ENCODE assay signal across 1 cellular context in the genomic region with DNA sequence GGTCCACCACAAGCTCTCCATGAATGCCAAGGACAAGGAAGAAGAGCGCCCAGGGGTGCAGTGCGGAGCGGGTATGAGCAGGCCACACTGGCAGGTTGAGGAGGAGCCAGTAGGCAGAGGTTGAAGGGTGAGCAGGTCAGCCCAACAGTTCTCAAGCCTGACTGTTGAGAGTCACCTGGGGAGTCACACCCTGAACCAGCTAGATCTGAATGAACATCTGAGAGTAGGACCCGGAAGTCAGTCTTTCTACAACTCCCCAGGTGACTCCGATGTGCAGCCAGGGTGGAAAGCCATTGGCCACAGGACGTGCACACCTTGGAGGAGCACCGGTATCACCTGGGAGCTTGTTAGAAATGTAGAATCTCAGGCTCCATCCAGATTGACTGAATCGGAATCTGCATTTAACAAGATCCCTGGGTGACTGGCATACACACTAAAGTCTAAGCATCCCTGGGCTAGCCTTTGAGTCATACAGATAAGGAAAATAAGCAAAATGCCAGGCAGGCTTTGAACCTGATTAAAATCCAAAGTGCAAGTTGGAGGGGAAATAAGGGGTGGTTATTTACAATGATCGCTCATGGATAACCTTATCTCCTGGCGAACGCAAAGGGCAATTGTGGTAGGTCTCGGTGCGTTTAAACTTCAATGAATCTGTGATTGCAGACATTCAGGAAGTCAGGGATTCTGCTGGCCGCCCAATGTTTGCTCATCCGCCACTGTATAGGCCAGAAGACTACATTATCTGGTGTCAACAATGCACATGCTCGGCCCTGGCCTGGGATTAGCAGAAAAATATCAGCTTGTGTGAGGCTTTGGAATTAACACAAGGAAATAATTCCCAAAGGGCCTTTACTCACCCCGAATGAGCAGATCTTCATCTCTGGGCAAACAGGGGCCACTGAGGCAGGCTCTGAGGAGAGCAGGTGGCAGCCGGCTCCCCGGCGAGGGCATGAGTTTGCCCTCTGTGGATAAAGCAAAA.
TF ChIP-seq lines count a peak whose summit lies in the region.

No MANE protein-coding gene starts in this region.

TF ChIP-seq in HepG2, 621 proteins besides CTCF, POLR2A, EP300 and RAD21 (continued from another document and continues in another):
- TF ChIP-seq ZNF770 (CRISPR knock-in tag; IDR thresholded peaks at IDR 0.05) (no peak), MTF2 (CRISPR knock-in tag; IDR thresholded peaks at IDR 0.05; ENCODE audit: borderline replicate concordance) (no peak), U2AF2 (IDR thresholded peaks at IDR 0.05; ENCODE audit: low read depth, low read length) (no peak), SP1 (IDR thresholded peaks at IDR 0.05) (no peak), SP1 (CRISPR knock-in tag; IDR thresholded peaks at IDR 0.05) (peak; percentile 8; the same call in 1 of the 2 replicates), NR2F1 (CRISPR knock-in tag; IDR thresholded peaks at IDR 0.05) (peak; percentile 47 to 89; a peak in 3 of 4 replicates), NCOA1 (CRISPR knock-in tag; IDR thresholded peaks at IDR 0.05) (no peak), DNMT1 (CRISPR knock-in tag; IDR thresholded peaks at IDR 0.05) (no peak), DPF2 (CRISPR knock-in tag; IDR thresholded peaks at IDR 0.05; ENCODE audit: borderline replicate concordance, low read depth) (peak; percentile 98), DMAP1 (CRISPR knock-in tag; IDR thresholded peaks at IDR 0.05) (peak; percentile 25; the same call in 1 of the 2 replicates), ARNT (IDR thresholded peaks at IDR 0.05) (no peak), ZNF576 (CRISPR knock-in tag; IDR thresholded peaks at IDR 0.05) (no peak), POGZ (CRISPR knock-in tag; IDR thresholded peaks at IDR 0.05) (peak; percentile 70), ZNF264 (CRISPR knock-in tag; IDR thresholded peaks at IDR 0.05) (no peak; the same call in 1 of the 2 replicates), EED (CRISPR knock-in tag; IDR thresholded peaks at IDR 0.05) (no peak), YY1 (IDR thresholded peaks at IDR 0.05; ENCODE audit: insufficient read depth, insufficient replicate concordance, low read depth, low read length) (no peak), HDAC2 (CRISPR knock-in tag; IDR thresholded peaks at IDR 0.05) (peak; percentile 95), ZMYM2 (CRISPR knock-in tag; IDR thresholded peaks at IDR 0.05) (peak; percentile 85), ZBTB3 (CRISPR knock-in tag; IDR thresholded peaks at IDR 0.05; ENCODE audit: borderline replicate concordance, low read depth) (peak; percentile 74; the same call in 1 of the 2 replicates), ZBTB34 (CRISPR knock-in tag; IDR thresholded peaks at IDR 0.05) (peak; percentile 97), PHF20 (CRISPR knock-in tag; IDR thresholded peaks at IDR 0.05) (no peak), MED13 (CRISPR knock-in tag; IDR thresholded peaks at IDR 0.05) (peak; percentile 87), ERF (CRISPR knock-in tag; IDR thresholded peaks at IDR 0.05) (no peak; the same call in 1 of the 2 replicates), SKI (IDR thresholded peaks at IDR 0.05; ENCODE audit: partially characterized antibody) (peak; percentile 84), SNRNP70 (IDR thresholded peaks at IDR 0.05; ENCODE audit: low read depth, low read length) (no peak), ZBTB8A (CRISPR knock-in tag; IDR thresholded peaks at IDR 0.05; ENCODE audit: borderline replicate concordance, low read depth) (no peak), ZKSCAN5 (CRISPR knock-in tag; IDR thresholded peaks at IDR 0.05) (no peak), CENPT (CRISPR knock-in tag; IDR thresholded peaks at IDR 0.05; ENCODE audit: low read depth) (no peak), ZNF143 (CRISPR knock-in tag; IDR thresholded peaks at IDR 0.05) (no peak), HOXA5 (CRISPR knock-in tag; IDR thresholded peaks at IDR 0.05) (peak; percentile 23; the same call in 1 of the 2 replicates), ZNF614 (CRISPR knock-in tag; IDR thresholded peaks at IDR 0.05; ENCODE audit: borderline replicate concordance) (peak; percentile 92), SIX1 (CRISPR knock-in tag; IDR thresholded peaks at IDR 0.05; ENCODE audit: borderline replicate concordance) (peak; percentile 89), TMF1 (CRISPR knock-in tag; IDR thresholded peaks at IDR 0.05; ENCODE audit: low read depth) (no peak), MLLT10 (CRISPR knock-in tag; IDR thresholded peaks at IDR 0.05) (no peak), ZNF451 (CRISPR knock-in tag; IDR thresholded peaks at IDR 0.05) (0 out of 2 replicates have a peak, but pooled peaks have one; percentile 74), ZNF609 (CRISPR knock-in tag; IDR thresholded peaks at IDR 0.05; ENCODE audit: borderline replicate concordance) (peak; percentile 99), ZFY (CRISPR knock-in tag; IDR thresholded peaks at IDR 0.05) (peak; percentile 63), ZSCAN12 (CRISPR knock-in tag; IDR thresholded peaks at IDR 0.05) (peak; percentile 52; the same call in 1 of the 2 replicates)
- TF ChIP-seq, protein P1, sequence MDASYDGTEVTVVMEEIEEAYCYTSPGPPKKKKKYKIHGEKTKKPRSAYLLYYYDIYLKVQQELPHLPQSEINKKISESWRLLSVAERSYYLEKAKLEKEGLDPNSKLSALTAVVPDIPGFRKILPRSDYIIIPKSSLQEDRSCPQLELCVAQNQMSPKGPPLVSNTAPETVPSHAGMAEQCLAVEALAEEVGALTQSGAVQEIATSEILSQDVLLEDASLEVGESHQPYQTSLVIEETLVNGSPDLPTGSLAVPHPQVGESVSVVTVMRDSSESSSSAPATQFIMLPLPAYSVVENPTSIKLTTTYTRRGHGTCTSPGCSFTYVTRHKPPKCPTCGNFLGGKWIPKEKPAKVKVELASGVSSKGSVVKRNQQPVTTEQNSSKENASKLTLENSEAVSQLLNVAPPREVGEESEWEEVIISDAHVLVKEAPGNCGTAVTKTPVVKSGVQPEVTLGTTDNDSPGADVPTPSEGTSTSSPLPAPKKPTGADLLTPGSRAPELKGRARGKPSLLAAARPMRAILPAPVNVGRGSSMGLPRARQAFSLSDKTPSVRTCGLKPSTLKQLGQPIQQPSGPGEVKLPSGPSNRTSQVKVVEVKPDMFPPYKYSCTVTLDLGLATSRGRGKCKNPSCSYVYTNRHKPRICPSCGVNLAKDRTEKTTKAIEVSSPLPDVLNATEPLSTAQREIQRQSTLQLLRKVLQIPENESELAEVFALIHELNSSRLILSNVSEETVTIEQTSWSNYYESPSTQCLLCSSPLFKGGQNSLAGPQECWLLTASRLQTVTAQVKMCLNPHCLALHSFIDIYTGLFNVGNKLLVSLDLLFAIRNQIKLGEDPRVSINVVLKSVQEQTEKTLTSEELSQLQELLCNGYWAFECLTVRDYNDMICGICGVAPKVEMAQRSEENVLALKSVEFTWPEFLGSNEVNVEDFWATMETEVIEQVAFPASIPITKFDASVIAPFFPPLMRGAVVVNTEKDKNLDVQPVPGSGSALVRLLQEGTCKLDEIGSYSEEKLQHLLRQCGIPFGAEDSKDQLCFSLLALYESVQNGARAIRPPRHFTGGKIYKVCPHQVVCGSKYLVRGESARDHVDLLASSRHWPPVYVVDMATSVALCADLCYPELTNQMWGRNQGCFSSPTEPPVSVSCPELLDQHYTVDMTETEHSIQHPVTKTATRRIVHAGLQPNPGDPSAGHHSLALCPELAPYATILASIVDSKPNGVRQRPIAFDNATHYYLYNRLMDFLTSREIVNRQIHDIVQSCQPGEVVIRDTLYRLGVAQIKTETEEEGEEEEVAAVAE (CRISPR knock-in tag; IDR thresholded peaks at IDR 0.05; ENCODE audit: borderline replicate concordance), result peak; percentile 46; the same call in 1 of the 2 replicates
- TF ChIP-seq, protein P2, sequence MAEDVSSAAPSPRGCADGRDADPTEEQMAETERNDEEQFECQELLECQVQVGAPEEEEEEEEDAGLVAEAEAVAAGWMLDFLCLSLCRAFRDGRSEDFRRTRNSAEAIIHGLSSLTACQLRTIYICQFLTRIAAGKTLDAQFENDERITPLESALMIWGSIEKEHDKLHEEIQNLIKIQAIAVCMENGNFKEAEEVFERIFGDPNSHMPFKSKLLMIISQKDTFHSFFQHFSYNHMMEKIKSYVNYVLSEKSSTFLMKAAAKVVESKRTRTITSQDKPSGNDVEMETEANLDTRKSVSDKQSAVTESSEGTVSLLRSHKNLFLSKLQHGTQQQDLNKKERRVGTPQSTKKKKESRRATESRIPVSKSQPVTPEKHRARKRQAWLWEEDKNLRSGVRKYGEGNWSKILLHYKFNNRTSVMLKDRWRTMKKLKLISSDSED (CRISPR knock-in tag; IDR thresholded peaks at IDR 0.05), result no peak
- TF ChIP-seq, protein P3, sequence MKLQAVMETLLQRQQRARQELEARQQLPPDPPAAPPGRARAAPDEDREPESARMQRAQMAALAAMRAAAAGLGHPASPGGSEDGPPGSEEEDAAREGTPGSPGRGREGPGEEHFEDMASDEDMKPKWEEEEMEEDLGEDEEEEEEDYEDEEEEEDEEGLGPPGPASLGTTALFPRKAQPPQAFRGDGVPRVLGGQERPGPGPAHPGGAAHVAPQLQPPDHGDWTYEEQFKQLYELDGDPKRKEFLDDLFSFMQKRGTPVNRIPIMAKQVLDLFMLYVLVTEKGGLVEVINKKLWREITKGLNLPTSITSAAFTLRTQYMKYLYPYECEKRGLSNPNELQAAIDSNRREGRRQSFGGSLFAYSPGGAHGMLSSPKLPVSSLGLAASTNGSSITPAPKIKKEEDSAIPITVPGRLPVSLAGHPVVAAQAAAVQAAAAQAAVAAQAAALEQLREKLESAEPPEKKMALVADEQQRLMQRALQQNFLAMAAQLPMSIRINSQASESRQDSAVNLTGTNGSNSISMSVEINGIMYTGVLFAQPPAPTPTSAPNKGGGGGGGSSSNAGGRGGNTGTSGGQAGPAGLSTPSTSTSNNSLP (IDR thresholded peaks at IDR 0.05; ENCODE audit: low read depth, low read length), result peak; percentile 99
- TF ChIP-seq, protein P4, sequence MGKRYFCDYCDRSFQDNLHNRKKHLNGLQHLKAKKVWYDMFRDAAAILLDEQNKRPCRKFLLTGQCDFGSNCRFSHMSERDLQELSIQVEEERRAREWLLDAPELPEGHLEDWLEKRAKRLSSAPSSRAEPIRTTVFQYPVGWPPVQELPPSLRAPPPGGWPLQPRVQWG (CRISPR knock-in tag; IDR thresholded peaks at IDR 0.05; ENCODE audit: borderline replicate concordance, low read depth), result no peak
